ENCODE assay signal across 27 cellular contexts in the genomic region with DNA sequence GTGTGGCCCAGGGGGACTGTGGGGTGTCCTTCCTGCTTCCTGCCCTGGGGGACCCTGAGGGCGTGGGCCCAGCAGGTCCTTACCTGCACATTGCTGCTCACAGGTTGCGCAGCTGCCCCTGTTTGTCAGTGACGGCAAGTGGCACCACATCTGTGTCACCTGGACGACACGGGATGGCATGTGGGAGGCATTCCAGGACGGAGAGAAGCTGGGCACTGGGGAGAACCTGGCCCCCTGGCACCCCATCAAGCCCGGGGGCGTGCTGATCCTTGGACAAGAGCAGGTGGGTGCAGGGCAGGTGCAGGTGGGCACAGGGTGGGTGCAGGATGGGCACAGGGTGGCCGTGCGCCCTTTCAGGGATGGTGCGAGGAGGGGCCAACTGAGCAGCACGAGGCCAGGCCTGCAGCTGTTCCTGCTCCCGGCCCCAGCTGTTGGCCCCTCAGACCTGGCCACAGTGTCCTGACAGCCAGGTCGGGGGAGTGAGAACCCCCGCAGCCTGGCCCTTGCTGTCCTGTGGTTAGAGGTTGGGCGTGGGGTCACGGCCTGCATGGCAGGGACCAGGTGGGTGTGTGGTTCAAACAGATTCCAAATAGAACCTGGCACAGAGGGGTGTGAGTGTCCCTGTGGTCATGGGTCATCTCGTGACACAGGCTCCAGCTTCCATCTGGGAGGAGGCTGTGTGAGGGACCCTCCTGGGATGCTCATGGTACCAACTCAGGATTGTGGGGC. TPM values are rescaled to one million over a fixed set of nuclear protein-coding genes. Genes with fewer than 3 reads are reported as not detected.
DNase-seq lines count a peak whose midpoint lies in the region; ATAC-seq and TF ChIP-seq lines count a peak whose summit lies in the region.
"Had no signal": no experiment of that assay in that cellular context is flagged by ENCODE, and none has a peak within 500 bp of the region (broad histone marks: within the 10 kb centered on the region; RNA-seq: fewer than 3 reads in every experiment).

No MANE protein-coding gene starts in this region.

- no peak overlapping the region for H3K4me2 ChIP-seq in H9 (ENCODE audit: insufficient read depth, insufficient read length, low read length)

- no peaks in the 10 kb centered on the region for H3K36me3 ChIP-seq in Panc1 (ENCODE audit: control insufficient read depth, insufficient read depth, low read length)
- no peaks in the 10 kb centered on the region for H3K36me3 ChIP-seq in stomach

- H3K27ac ChIP-seq in H9 (ENCODE audit: insufficient read length, low read depth, low read length) = no peak overlapping the region
- no peak overlapping the region for H3K27ac ChIP-seq in Panc1 (ENCODE audit: low read length)
- H3K27ac ChIP-seq in stomach = no peak overlapping the region
- H3K27ac ChIP-seq: A549, RWPE1 had no signal

- ATAC-seq in Panc1 = peak; percentile 17; the same call in 1 of the 2 replicates
- ATAC-seq: GM12878 had no signal

- TF ChIP-seq EP300 in stomach (IDR thresholded peaks at IDR 0.05) = no peak

- H4K20me1 ChIP-seq in H9 (ENCODE audit: control insufficient read depth, insufficient read depth, insufficient read length) = no peaks in the 10 kb centered on the region

- H2AFZ ChIP-seq in H9 (ENCODE audit: low read length) = no peak overlapping the region

- no peak for DNase-seq in H9
- DNase-seq in Panc1 (ENCODE audit: low read depth, low spot score) = no peak
- peak; percentile 69 for DNase-seq in myocyte (ENCODE audit: low read depth)
- DNase-seq in stomach = peak; percentile 16
- no peak for DNase-seq in amniotic stem cell (lab: John Stamatoyannopoulos, UW)
- DNase-seq in GM13976 (ENCODE audit: low spot score) = no peak
- no peak for DNase-seq in effector CD4-positive, alpha-beta T cell
- no peak for DNase-seq in midbrain (lab: John Stamatoyannopoulos, UW)
- DNase-seq: CD8-positive, alpha-beta memory T cell; DMS 273 treated with DMSO at 0.1 percent for 48 hours; DMS79; EL; GDM1; IMR-90; KG1; NCI-H1092; NCI-H1417 treated with DMSO at 0.1 percent for 48 hours; NCI-H1694 treated with DMSO at 0.1 percent for 48 hours; NCI-H2081; NCI-H510A; NCI-H69; SHP77 treated with DMSO at 0.1 percent for 48 hours had no signal

- peak overlapping the region; percentile 91 for H3K14ac ChIP-seq in H9 (ENCODE audit: insufficient read depth, low read length)

- H3K9me3 Mint-ChIP-seq in H9 = peaks cover 3 to 7% of the 10 kb centered on the region in 2 experiments; a peak in 4 of 5 replicates

- TF ChIP-seq POLR2A in stomach (IDR thresholded peaks at IDR 0.05) = no peak

- H2AK5ac ChIP-seq in H9 (ENCODE audit: insufficient read length, low read length) = no peak overlapping the region

- H2BK12ac ChIP-seq in H9 (ENCODE audit: insufficient read length, low read depth, low read length) = no peak overlapping the region

- H3K27me3 Mint-ChIP-seq in H9 (ENCODE audit: low read depth) = peaks cover 73% of the 10 kb centered on the region

- H3K9me3 ChIP-seq in H9 (ENCODE audit: control insufficient read depth, low read depth, low read length) = no peaks in the 10 kb centered on the region
- H3K9me3 ChIP-seq in Panc1 (ENCODE audit: control insufficient read depth, insufficient read depth, low read depth, low read length) = no peaks in the 10 kb centered on the region
- H3K9me3 ChIP-seq in stomach = peaks cover 0 to 11% (median 3%) of the 10 kb centered on the region in 4 donors

- no peak overlapping the region for H3K9ac ChIP-seq in H9 (ENCODE audit: extremely low read depth, insufficient read length, low read length)

- no peaks in the 10 kb centered on the region for H3K23me2 ChIP-seq in H9 (ENCODE audit: insufficient read length, low read depth, low read length, poor library complexity, severe bottlenecking)

- peaks cover 26 to 43% of the 10 kb centered on the region in 2 experiments for H3K4me1 Mint-ChIP-seq in H9
- H3K4me1 Mint-ChIP-seq: CD14-positive monocyte; CD8-positive, alpha-beta memory T cell had no signal

- CTCF ChIA-PET in Panc1 (lab: Charles Lee) = no interaction called here

- intact Hi-C loops in Panc1 (cut with micrococcal nuclease; ENCODE audit: unreplicated experiment) = no loop called here
- intact Hi-C loops in stomach (cut with DNase I; ENCODE audit: low total_unique reads) = no loop called here

- H3K4me3 Mint-ChIP-seq in H9 = no peak overlapping the region
- H3K4me3 Mint-ChIP-seq: CD14-positive monocyte; CD8-positive, alpha-beta memory T cell had no signal

- H4K91ac ChIP-seq in H9 (ENCODE audit: insufficient read length, low read depth, low read length) = peak overlapping the region; percentile 55

- no peaks in the 10 kb centered on the region for H3K79me2 ChIP-seq in H9 (ENCODE audit: insufficient read depth, low read length)

- H2BK120ac ChIP-seq in H9 (ENCODE audit: low read depth, low read length, poor library complexity, severe bottlenecking) = no peak overlapping the region

- no peak overlapping the region for H4K5ac ChIP-seq in H9 (ENCODE audit: insufficient read length, low read depth, low read length)

- no peak overlapping the region for H2BK20ac ChIP-seq in H9 (ENCODE audit: low read depth, low read length, poor library complexity, severe bottlenecking)

- H3K4ac ChIP-seq in H9 (ENCODE audit: low read depth, low read length) = no peak overlapping the region

- H3K4me3 ChIP-seq in Panc1 (ENCODE audit: low read depth in 2 of 2, low read length in 2 of 2) = no peak overlapping the region
- no peak overlapping the region for H3K4me3 ChIP-seq in stomach
- H3K4me3 ChIP-seq: A549, GM12878 had no signal

- H3K56ac ChIP-seq in H9 (ENCODE audit: insufficient read length, low read depth, low read length) = no peak overlapping the region

- H3K18ac ChIP-seq in H9 (ENCODE audit: insufficient read length, low read depth, low read length) = peak overlapping the region; percentile 96

- no TSS peak for BruUV-seq in Panc1 (replicated peaks; lab: Mats Ljungman, UMichigan)

- no peaks in the 10 kb centered on the region; the same call in 1 of the 2 replicates for H3K4me1 ChIP-seq in H9 (ENCODE audit: insufficient read depth, low read length)
- H3K4me1 ChIP-seq in Panc1 (ENCODE audit: control insufficient read depth, insufficient read depth, low read length) = no peaks in the 10 kb centered on the region; the same call in 1 of the 2 replicates
- H3K4me1 ChIP-seq in stomach = no peaks in the 10 kb centered on the region
- H3K4me1 ChIP-seq: A549 had no signal

- WGBS in H9 (ENCODE audit: extremely low coverage, insufficient read length, low lambda C conversion rate) = no CpG with 5 or more reads among the region's 18 CpGs
- 75 to 80% (median 78%) methylated on average over 13 to 18 of the region's 18 CpGs for WGBS in stomach, 5 donors

- no peak overlapping the region for H4K8ac ChIP-seq in H9 (replicated peaks; ENCODE audit: insufficient read length, low read depth, low read length)

- no peak overlapping the region for H3K27ac Mint-ChIP-seq in H9
- H3K27ac Mint-ChIP-seq: CD14-positive monocyte; CD8-positive, alpha-beta memory T cell had no signal

- TF ChIP-seq CTCF in H9 (conservative IDR thresholded peaks at IDR 0.05) (no peak), Panc1 (IDR thresholded peaks at IDR 0.05) (no peak), stomach (IDR thresholded peaks at IDR 0.05) (no peak), GM13976 (IDR thresholded peaks at IDR 0.05; ENCODE audit: borderline replicate concordance, control extremely low read depth, extremely low read depth, insufficient read depth, missing control alignments) (no peak)

- H2BK5ac ChIP-seq in H9 (ENCODE audit: insufficient read length, low read length) = no peak overlapping the region

- H3K27me3 ChIP-seq in H9 (ENCODE audit: insufficient read depth, low read length) (no peaks in the 10 kb centered on the region), Panc1 (ENCODE audit: control insufficient read depth, insufficient read depth, low read length) (peaks cover 20% of the 10 kb centered on the region), stomach (peaks cover 0 to 55% (median 6%) of the 10 kb centered on the region in 3 donors)

- H3K36me3 Mint-ChIP-seq in H9 (ENCODE audit: insufficient read depth in 1 of 3, low read depth in 3 of 3) = peaks cover 0 to 13% (median 11%) of the 10 kb centered on the region in 3 experiments; a peak in 5 of 7 replicates
- H3K36me3 Mint-ChIP-seq: CD14-positive monocyte had no signal

- H3K23ac ChIP-seq in H9 (ENCODE audit: insufficient read length, low read depth, low read length) = no peak overlapping the region

- H3T11ph ChIP-seq in H9 (ENCODE audit: low read length) = no peak overlapping the region

- no peaks in the 10 kb centered on the region for H3K79me1 ChIP-seq in H9 (ENCODE audit: insufficient read depth, low read depth, low read length, poor library complexity, severe bottlenecking)

- no peak overlapping the region; the same call in 1 of the 2 replicates for H2BK15ac ChIP-seq in H9 (ENCODE audit: low read depth, low read length)

- in situ Hi-C loops in Panc1 (cut with HindIII; ENCODE audit: low pct_unique_long_range_greater_than_20kb, low sequenced_read_pairs) = no loop called here
- in situ Hi-C loops in GM13976 (cut with MboI; ENCODE audit: low sequenced_read_pairs, unreplicated experiment) = no loop called here

- POLR2A ChIA-PET in Panc1 (lab: Charles Lee) = interaction anchor here (0.6 kb wide), 1 partner anchor 23 kb away, joined by 5 read pairs; no protein-coding TSS in a partner anchor

RNA-seq across cellular contexts. Expression of a gene that starts 10.1 kb away (rescaled TPM):
- 8.1 and 8.4 TPM in 2 replicates for total RNA-seq in H9 (2021)
- 0.15 TPM for total RNA-seq in Panc1 (2021; ENCODE audit: unreplicated experiment)
- not detected for polyA plus RNA-seq in Panc1 (2012; ENCODE audit: insufficient read length)
- 121 and 170 TPM in 2 replicates for total RNA-seq in myocyte
- polyA plus RNA-seq in myocyte (2012) = 4.1 TPM
- 10 to 100 TPM in 2 of 5 donors, 1 to 10 TPM in 3; 1.4 to 12.1 (median 4.8) TPM for total RNA-seq in stomach
- polyA plus RNA-seq in stomach = 1 to 10 TPM in 2 of 3 donors, under 1 TPM in 1; 0.62 to 4.5 (median 3.2) TPM
- total RNA-seq: CD8-positive, alpha-beta memory T cell; GM12878; H4 had no signal
- polyA plus RNA-seq: A549, CD14-positive monocyte had no signal

Comparison
In these comparisons a context has a peak if more than half of its experiments do, and no peak if none do; other contexts are left out.
1. DNase-seq: peak in myocyte (single experiment) and stomach (single experiment); none in H9 (single experiment), Panc1 (single experiment), amniotic stem cell (single experiment), GM13976 (single experiment), effector CD4-positive, alpha-beta T cell (single experiment) and midbrain (single experiment).